Comparison of ENCODE assay signal across 26 cellular contexts in the genomic region with DNA sequence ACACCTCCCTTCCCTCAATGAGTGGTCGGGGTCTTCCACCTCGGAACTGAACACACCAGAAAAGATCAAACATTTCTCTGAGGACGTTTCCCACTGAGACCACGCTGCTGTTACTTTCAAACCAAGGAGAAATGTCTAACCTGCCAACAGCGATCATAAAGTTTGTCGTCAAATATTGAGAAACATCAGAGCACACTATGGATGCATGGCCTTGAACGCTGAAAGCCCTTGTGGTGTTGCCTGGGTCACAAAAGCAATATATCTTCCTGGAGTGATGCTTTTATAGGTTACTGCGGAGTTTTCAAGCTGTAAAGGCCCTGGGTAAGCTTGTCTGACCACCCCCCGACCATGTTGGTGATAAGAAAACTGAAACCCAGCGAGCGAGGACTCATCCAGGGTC.
"Had no signal": no experiment of that assay in that cellular context is flagged by ENCODE, and none has a peak within 500 bp of the region (broad histone marks: within the 10 kb centered on the region; RNA-seq: fewer than 3 reads in every experiment).

No MANE protein-coding gene starts in this region.

- H3K4me3 Mint-ChIP-seq: activated CD4-positive, alpha-beta T cell treated with anti-CD3 and anti-CD28 coated beads for 36 hours; activated CD8-positive, alpha-beta T cell treated with anti-CD3 and anti-CD28 coated beads for 36 hours; activated naive CD8-positive, alpha-beta T cell treated with anti-CD3 and anti-CD28 coated beads, Interleukin-2, amount 50 U/mL, for 24 hours had no signal

- H3K27ac ChIP-seq: ascending aorta, body of pancreas, SK-N-MC, VCaP had no signal

- FAIRE-seq: bronchial epithelial cell had no signal

- H3K9me3 ChIP-seq: ascending aorta, body of pancreas had no signal

- H3K9me3 Mint-ChIP-seq: activated CD8-positive, alpha-beta T cell treated with anti-CD3 and anti-CD28 coated beads for 36 hours had no signal

- DNase-seq: activated CD4-positive, alpha-beta T cell treated with anti-CD3 and anti-CD28 coated beads for 36 hours; activated CD8-positive, alpha-beta memory T cell treated with anti-CD3 and anti-CD28 coated beads, Interleukin-2, amount 50 U/mL, for 4 hours; activated CD8-positive, alpha-beta T cell treated with anti-CD3 and anti-CD28 coated beads for 36 hours; activated naive CD4-positive, alpha-beta T cell treated with Interleukin-2 at 50 U/mL for 16 hours; activated naive CD8-positive, alpha-beta T cell treated with anti-CD3 and anti-CD28 coated beads, Interleukin-2, amount 50 U/mL, for 24 hours; amniotic stem cell; body of pancreas; central memory CD4-positive, alpha-beta T cell; NCI-H1048; NCI-H146; NCI-H187 treated with DMSO at 0.1 percent for 48 hours; NCI-H2107; NCI-H345; NCI-H510A; NCI-H69; NK-92 treated with Interleukin-12 subunit alpha and Interleukin-12 subunit beta, amount 100 ng/mL, for 24 hours; OCI-M1; RPMI8226; T-helper 1 cell had no signal

- H3K4me3 ChIP-seq: ascending aorta, body of pancreas, SK-N-MC had no signal

- H3K27ac Mint-ChIP-seq: activated CD4-positive, alpha-beta T cell treated with anti-CD3 and anti-CD28 coated beads for 36 hours; activated CD8-positive, alpha-beta T cell treated with anti-CD3 and anti-CD28 coated beads for 36 hours; activated naive CD4-positive, alpha-beta T cell treated with anti-CD3 and anti-CD28 coated beads, Interleukin-2, amount 50 U/mL, for 72 hours; activated naive CD8-positive, alpha-beta T cell treated with anti-CD3 and anti-CD28 coated beads, Interleukin-2, amount 50 U/mL, for 24 hours had no signal

- ATAC-seq: activated CD4-positive, alpha-beta T cell treated with anti-CD3 and anti-CD28 coated beads for 36 hours; activated CD8-positive, alpha-beta T cell treated with anti-CD3 and anti-CD28 coated beads for 36 hours; activated naive CD4-positive, alpha-beta T cell treated with anti-CD3 and anti-CD28 coated beads, Interleukin-2, amount 50 U/mL, for 72 hours; activated naive CD8-positive, alpha-beta T cell treated with anti-CD3 and anti-CD28 coated beads, Interleukin-2, amount 50 U/mL, for 24 hours; body of pancreas; Panc1; Right ventricle myocardium inferior had no signal

- H3K27me3 ChIP-seq: ascending aorta, body of pancreas had no signal

- H3K36me3 ChIP-seq: ascending aorta had no signal
